In the genomic region with DNA sequence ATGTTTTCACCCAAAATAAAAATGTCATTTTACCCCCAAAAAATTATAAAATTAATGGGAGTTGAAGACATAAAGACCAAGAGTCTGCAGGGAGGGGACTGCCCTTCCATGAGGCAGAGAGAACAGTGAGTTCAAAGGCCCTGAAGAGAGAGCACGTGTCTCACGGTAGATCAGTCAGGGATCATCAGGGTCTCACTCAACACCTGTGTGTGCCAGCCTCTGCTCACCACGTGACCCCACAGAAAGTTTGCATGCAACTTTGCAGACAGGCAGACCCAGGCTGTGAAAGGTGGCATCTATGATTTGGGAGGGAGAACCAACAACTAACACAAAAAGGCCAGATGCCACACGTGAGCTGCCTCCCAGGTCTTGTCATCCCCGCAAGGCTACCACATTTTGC, we compare ENCODE assay signal across 20 cellular contexts.
"Had no signal": no experiment of that assay in that cellular context is flagged by ENCODE, and none has a peak within 500 bp of the region (broad histone marks: within the 10 kb centered on the region; RNA-seq: fewer than 3 reads in every experiment).

No MANE protein-coding gene starts in this region.

- H3K4me3 Mint-ChIP-seq: activated CD4-positive, alpha-beta T cell treated with anti-CD3 and anti-CD28 coated beads, Interleukin-2, amount 10 ng/mL, durations not matched to agents 24 days and 14 days; activated CD8-positive, alpha-beta T cell treated with anti-CD3 and anti-CD28 coated beads for 36 hours; activated naive CD4-positive, alpha-beta T cell treated with anti-CD3 and anti-CD28 coated beads, Interleukin-2, amount 10 ng/mL, durations not matched to agents 7 days and 5 days; activated naive CD8-positive, alpha-beta T cell treated with anti-CD3 and anti-CD28 coated beads, Interleukin-2, amount 50 U/mL, for 24 hours; activated T-cell treated with anti-CD3 and anti-CD28 coated beads, Interleukin-2, amount 50 U/mL, for 4 hours; central memory CD8-positive, alpha-beta T cell; natural killer cell treated with Interleukin-12 subunit alpha and Interleukin-12 subunit beta and Interleukin-15 and Interleukin-18, amount 100 ng/mL, for 72 hours; stimulated activated effector memory CD8-positive, alpha-beta T cell treated with anti-CD3 and anti-CD28 coated beads, Interleukin-12 subunit alpha, Interleukin-12 subunit beta, amount 100 ng/mL, for 72 hours had no signal

- H3K4me3 ChIP-seq: ascending aorta, colonic mucosa, left ventricle myocardium inferior had no signal

- H3K9me3 Mint-ChIP-seq: activated CD8-positive, alpha-beta T cell treated with anti-CD3 and anti-CD28 coated beads for 36 hours; activated naive CD4-positive, alpha-beta T cell treated with anti-CD3 and anti-CD28 coated beads, Interleukin-2, amount 10 ng/mL, durations not matched to agents 7 days and 5 days; activated naive CD8-positive, alpha-beta T cell treated with anti-CD3 and anti-CD28 coated beads, Interleukin-2, amount 50 U/mL, for 24 hours; activated T-cell treated with anti-CD3 and anti-CD28 coated beads, Interleukin-2, amount 50 U/mL, for 4 hours; central memory CD8-positive, alpha-beta T cell; natural killer cell treated with Interleukin-12 subunit alpha and Interleukin-12 subunit beta and Interleukin-15 and Interleukin-18, amount 100 ng/mL, for 72 hours; stimulated activated effector memory CD8-positive, alpha-beta T cell treated with anti-CD3 and anti-CD28 coated beads, Interleukin-12 subunit alpha, Interleukin-12 subunit beta, amount 100 ng/mL, for 72 hours had no signal

- H3K79me2 ChIP-seq: parathyroid adenoma had no signal

- H3K27ac ChIP-seq: ascending aorta, colonic mucosa, left ventricle myocardium inferior, parathyroid adenoma had no signal

- DNase-seq: activated CD4-positive, alpha-beta T cell treated with anti-CD3 and anti-CD28 coated beads, Interleukin-2, amount 10 ng/mL, durations not matched to agents 24 days and 14 days; activated CD8-positive, alpha-beta T cell treated with anti-CD3 and anti-CD28 coated beads for 36 hours; activated naive CD4-positive, alpha-beta T cell treated with anti-CD3 and anti-CD28 coated beads, Interleukin-2, amount 10 ng/mL, durations not matched to agents 7 days and 5 days; activated naive CD8-positive, alpha-beta T cell treated with anti-CD3 and anti-CD28 coated beads, Interleukin-2, amount 50 U/mL, for 24 hours; activated T-cell treated with anti-CD3 and anti-CD28 coated beads, Interleukin-2, amount 50 U/mL, for 4 hours; colonic mucosa; erythroblast; foreskin melanocyte; kidney; left ventricle myocardium inferior; mesendoderm; stimulated activated CD4-positive, alpha-beta T cell treated with anti-CD3 and anti-CD28 coated beads, Interleukin-4, amount 100 ng/mL, for 24 hours; T-helper 1 cell; T-helper 9 cell had no signal

- ATAC-seq: activated CD8-positive, alpha-beta T cell treated with anti-CD3 and anti-CD28 coated beads for 36 hours; activated naive CD8-positive, alpha-beta T cell treated with anti-CD3 and anti-CD28 coated beads, Interleukin-2, amount 50 U/mL, for 24 hours; activated T-cell treated with anti-CD3 and anti-CD28 coated beads, Interleukin-2, amount 50 U/mL, for 4 hours; natural killer cell treated with Interleukin-12 subunit alpha and Interleukin-12 subunit beta and Interleukin-15 and Interleukin-18, amount 100 ng/mL, for 72 hours; sciatic nerve had no signal

- H3K27ac Mint-ChIP-seq: activated CD4-positive, alpha-beta T cell treated with anti-CD3 and anti-CD28 coated beads, Interleukin-2, amount 10 ng/mL, durations not matched to agents 24 days and 14 days; activated CD8-positive, alpha-beta T cell treated with anti-CD3 and anti-CD28 coated beads for 36 hours; activated naive CD4-positive, alpha-beta T cell treated with anti-CD3 and anti-CD28 coated beads, Interleukin-2, amount 10 ng/mL, durations not matched to agents 7 days and 5 days; activated naive CD8-positive, alpha-beta T cell treated with anti-CD3 and anti-CD28 coated beads, Interleukin-2, amount 50 U/mL, for 24 hours; natural killer cell treated with Interleukin-12 subunit alpha and Interleukin-12 subunit beta and Interleukin-15 and Interleukin-18, amount 100 ng/mL, for 72 hours; stimulated activated effector memory CD8-positive, alpha-beta T cell treated with anti-CD3 and anti-CD28 coated beads, Interleukin-12 subunit alpha, Interleukin-12 subunit beta, amount 100 ng/mL, for 72 hours had no signal

- H3K36me3 Mint-ChIP-seq: activated naive CD4-positive, alpha-beta T cell treated with anti-CD3 and anti-CD28 coated beads, Interleukin-2, amount 10 ng/mL, durations not matched to agents 7 days and 5 days; natural killer cell treated with Interleukin-12 subunit alpha and Interleukin-12 subunit beta and Interleukin-15 and Interleukin-18, amount 100 ng/mL, for 72 hours; stimulated activated effector memory CD8-positive, alpha-beta T cell treated with anti-CD3 and anti-CD28 coated beads, Interleukin-12 subunit alpha, Interleukin-12 subunit beta, amount 100 ng/mL, for 72 hours had no signal

- H3K4me1 Mint-ChIP-seq: activated CD4-positive, alpha-beta T cell treated with anti-CD3 and anti-CD28 coated beads, Interleukin-2, amount 10 ng/mL, durations not matched to agents 24 days and 14 days; activated naive CD4-positive, alpha-beta T cell treated with anti-CD3 and anti-CD28 coated beads, Interleukin-2, amount 10 ng/mL, durations not matched to agents 7 days and 5 days; activated naive CD8-positive, alpha-beta T cell treated with anti-CD3 and anti-CD28 coated beads, Interleukin-2, amount 50 U/mL, for 24 hours; central memory CD8-positive, alpha-beta T cell; stimulated activated effector memory CD8-positive, alpha-beta T cell treated with anti-CD3 and anti-CD28 coated beads, Interleukin-12 subunit alpha, Interleukin-12 subunit beta, amount 100 ng/mL, for 72 hours had no signal

- H3K9me3 ChIP-seq: ascending aorta, colonic mucosa, left ventricle myocardium inferior had no signal

- H3K27me3 ChIP-seq: ascending aorta, colonic mucosa had no signal

- H3K4me1 ChIP-seq: parathyroid adenoma had no signal

- H2AFZ ChIP-seq: parathyroid adenoma had no signal

- H3K36me3 ChIP-seq: ascending aorta, colonic mucosa, left ventricle myocardium inferior had no signal
